In genomic region chr18:79395761-79396404, GRCh38 we compare ENCODE assay signal across 8 cellular contexts. TPM values are rescaled to one million over a fixed set of nuclear protein-coding genes. Genes with fewer than 3 reads are reported as not detected.
DNase-seq lines count a peak whose midpoint lies in the region; ATAC-seq and TF ChIP-seq lines count a peak whose summit lies in the region.

Gene NFATC1 (plus strand): TSS chr18:79395930. CDS start chr18:79396225, 295 bp downstream.

- no peaks in the 10 kb centered on the region for H3K27me3 ChIP-seq in lung (ENCODE audit: control insufficient read depth, insufficient read depth)

- H3K4me3 ChIP-seq in GM12865 (ENCODE audit: low read depth, low read length): peak within 1 kb of the TSS; percentile 43
- H3K4me3 ChIP-seq in lung: peak within 1 kb of the TSS; percentile 49

- H3K9me3 ChIP-seq in lung (ENCODE audit: control insufficient read depth in 2 of 2, insufficient read depth in 1 of 2, low read length in 1 of 2): peaks cover 0 to 2% of the 10 kb centered on the region in 2 donors

- peak; percentile 42 for DNase-seq in GM12865 (ENCODE audit: low read depth)
- peak; percentile 30 for DNase-seq in MV-4-11 (lab: John Stamatoyannopoulos, UW)
- peak; percentile 88 to 90 for DNase-seq in activated CD4-positive, alpha-beta T cell treated with anti-CD3 and anti-CD28 coated beads for 4 hours
- peak; percentile 55 for DNase-seq in dedifferentiated amniotic fluid mesenchymal stem cell (ENCODE audit: extremely low spot score)
- DNase-seq in lung (ENCODE audit: low spot score): peak; percentile 64
- DNase-seq in stimulated activated CD8-positive, alpha-beta memory T cell treated with anti-CD3 and anti-CD28 coated beads, Interleukin-12 subunit alpha, Interleukin-12 subunit beta, amount 100 ng/mL, for 1 hour (ENCODE audit: low read depth): peak; percentile 66
- DNase-seq in NCI-H2029 treated with DMSO at 0.1 percent for 48 hours (lab: John Stamatoyannopoulos, UW): no peak

- H3K36me3 ChIP-seq in lung (ENCODE audit: control insufficient read depth in 2 of 2, insufficient read depth in 2 of 2, low read length in 2 of 2): no peaks in the 10 kb centered on the region

- no peak for TF ChIP-seq CTCF in GM12865 (IDR thresholded peaks at IDR 0.05; ENCODE audit: insufficient read depth, low read depth, low read length, missing control alignments)
- TF ChIP-seq CTCF in lung (IDR thresholded peaks at IDR 0.05; ENCODE audit: control extremely low read depth, extremely low read depth): no peak

- peaks cover 2 to 14% of the 10 kb centered on the region in 2 donors for H3K4me1 ChIP-seq in lung (ENCODE audit: control insufficient read depth in 2 of 2, insufficient read depth in 2 of 2, low read length in 2 of 2)

- H3K27ac ChIP-seq in lung (ENCODE audit: low read depth in 1 of 2, low read length in 1 of 2): peak within 1 kb of the TSS; percentile 83 to 85

- WGBS in lung, 2 donors: 1% methylated on average over 65 to 91 of the region's 91 CpGs

- ATAC-seq in lung (ENCODE audit: insufficient read depth, low FRiP score) (peak; percentile 16), GM21737 (IDR thresholded peaks at IDR 0.05; ENCODE audit: unreplicated experiment) (no peak)

RNA-seq across cellular contexts. Expression of gene NFATC1, which starts in this region (rescaled TPM):
- 10 to 100 TPM; 14.2 to 25.5 TPM for total RNA-seq in lung
- 10 to 100 TPM in 1 of 2 donors, 1 to 10 TPM in 1; 8.6 to 11.6 TPM for polyA plus RNA-seq in lung
